In the genomic region with DNA sequence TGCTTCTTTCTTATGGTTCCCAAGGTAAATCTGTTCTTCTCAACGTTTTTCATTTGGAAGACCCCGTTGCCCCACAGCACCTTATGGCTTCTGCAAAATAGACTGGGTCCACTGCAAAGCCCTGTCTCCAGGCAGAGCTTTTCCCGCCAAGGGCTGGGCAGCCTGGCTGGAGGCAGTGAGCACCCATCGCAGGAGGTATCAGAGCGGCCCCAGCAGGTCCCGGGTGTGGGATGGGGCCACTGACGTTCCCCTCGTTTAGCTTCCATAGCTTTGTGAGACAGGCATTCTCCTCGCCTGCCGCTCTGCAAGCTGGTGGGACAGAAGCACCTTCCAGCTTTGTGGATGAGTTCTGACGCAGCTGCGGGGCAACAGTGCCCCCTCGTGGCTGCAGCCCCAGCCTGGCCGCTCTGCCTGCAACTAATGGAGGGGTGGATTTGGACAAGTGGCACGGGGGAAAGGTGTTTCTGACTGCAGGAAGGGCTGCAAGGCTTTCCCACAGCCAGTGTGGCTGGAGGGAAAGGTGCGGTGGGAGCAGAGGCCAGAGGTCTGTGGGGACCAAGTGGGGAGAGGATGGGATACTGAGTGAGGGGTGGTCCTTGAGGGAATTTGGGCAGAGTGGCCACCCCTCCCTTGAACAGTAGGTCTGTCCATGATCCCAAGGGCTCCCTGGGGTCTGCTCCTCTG, we compare ENCODE assay signal across 8 cellular contexts.
DNase-seq lines count a peak whose midpoint lies in the region; ATAC-seq and TF ChIP-seq lines count a peak whose summit lies in the region.

No MANE protein-coding gene starts in this region.

- peak overlapping the region; percentile 59 for H3K4me3 ChIP-seq in adipocyte (ENCODE audit: low read length)

- ATAC-seq in GM18511 (IDR thresholded peaks at IDR 0.05; ENCODE audit: unreplicated experiment) (peak; percentile 70), left cardiac atrium (peak; percentile 82 to 84)

- peaks cover 35% of the 10 kb centered on the region for H3K4me1 ChIP-seq in adipocyte (ENCODE audit: control insufficient read depth, insufficient read depth, low read length)

- intact Hi-C loops in left cardiac atrium (cut with DNase I), result loop anchor here (1.0 to 10.0 kb wide), 3 partner anchors 152 to 553 kb away; no protein-coding TSS in a partner anchor

- DNase-seq in AG09319 (ENCODE audit: extremely low read depth, low read depth) (peak; percentile 45), LoVo (ENCODE audit: low spot score) (peak; percentile 76), SW 1271 (lab: John Stamatoyannopoulos, UW) (peak; percentile 29 to 69), adipocyte (ENCODE audit: low read depth) (peak; percentile 90), left cardiac atrium (peak; percentile 83), renal cortical epithelial cell (ENCODE audit: low read depth) (peak; percentile 46), cortex of kidney (lab: John Stamatoyannopoulos, UW) (no peak)

- peak overlapping the region; percentile 63 for H3K9ac ChIP-seq in adipocyte (ENCODE audit: low read length)

- peak; percentile 100 for TF ChIP-seq CTCF in AG09319 (IDR thresholded peaks at IDR 0.05; ENCODE audit: low read depth, low read length)

- no peaks in the 10 kb centered on the region for H3K36me3 ChIP-seq in adipocyte (ENCODE audit: control insufficient read depth, insufficient read depth, low read length, severe bottlenecking)

- H3K27me3 ChIP-seq in adipocyte (replicated peaks; ENCODE audit: control insufficient read depth, insufficient read depth, low read length), result no peaks in the 10 kb centered on the region

- no peaks in the 10 kb centered on the region for H3K9me3 ChIP-seq in adipocyte (ENCODE audit: control insufficient read depth, low read length)
